ENCODE assay signal across 10 cellular contexts in genomic region chr20:45374101-45374467, GRCh38. TPM values are rescaled to one million over a fixed set of nuclear protein-coding genes. Genes with fewer than 3 reads are reported as not detected.
DNase-seq lines count a peak whose midpoint lies in the region; ATAC-seq and TF ChIP-seq lines count a peak whose summit lies in the region.
"Had no signal": no experiment of that assay in that cellular context is flagged by ENCODE, and none has a peak within 500 bp of the region (broad histone marks: within the 10 kb centered on the region; RNA-seq: fewer than 3 reads in every experiment).

No MANE protein-coding gene starts in this region.

- POLR2A ChIA-PET in AG04450 (lab: Yijun Ruan, JAX) (interaction anchor here (0.6 to 1.3 kb wide), 4 partner anchors 11 to 30 kb away, joined by 3 to 8 read pairs (median 4); partner anchors contain the start of gene SYS1), IMR-90 (lab: Charles Lee; ENCODE audit: unreplicated experiment) (no interaction called here)

- H3K4ac ChIP-seq in IMR-90 (ENCODE audit: low read depth, low read length) = no peak overlapping the region

- no peaks in the 10 kb centered on the region for H3K9me1 ChIP-seq in IMR-90 (ENCODE audit: insufficient read depth, low read length)

- H3K27ac ChIP-seq in AG04450 (ENCODE audit: low read depth, low read length) (no peak overlapping the region), IMR-90 (ENCODE audit: insufficient read depth, low read length) (no peak overlapping the region), coronary artery (peak overlapping the region; percentile 69 to 92)
- H3K27ac ChIP-seq: SJCRH30 had no signal

- peak overlapping the region in 1 of 2 experiments; percentile 53; a peak in 1 of 4 replicates for H4K8ac ChIP-seq in IMR-90 (ENCODE audit: low read depth in 2 of 2, low read length in 2 of 2)

- no peaks in the 10 kb centered on the region for H4K20me1 ChIP-seq in IMR-90 (ENCODE audit: insufficient read depth, low read length)

- no peak overlapping the region for H2BK120ac ChIP-seq in IMR-90 (ENCODE audit: low read depth, low read length)

- H3K36me3 Mint-ChIP-seq in neural crest cell (ENCODE audit: low read depth) = no peaks in the 10 kb centered on the region

- in situ Hi-C loops in IMR-90 (cut with MboI; ENCODE audit: low sequenced_read_pairs) = no loop called here

- H3K27me3 Mint-ChIP-seq in neural crest cell (ENCODE audit: low read depth) = no peaks in the 10 kb centered on the region

- no peak overlapping the region for H4K5ac ChIP-seq in IMR-90 (ENCODE audit: low read depth, low read length)

- H3K4me1 Mint-ChIP-seq in neural crest cell = peaks cover 13% of the 10 kb centered on the region

- no peak overlapping the region for H2BK20ac ChIP-seq in IMR-90 (ENCODE audit: low read depth, low read length)

- no peaks in the 10 kb centered on the region for H3K36me3 ChIP-seq in IMR-90 (ENCODE audit: control insufficient read depth, insufficient read depth, low read length)

- DNase-seq in AG04450 (ENCODE audit: low read depth, low spot score) (no peak), IMR-90 (no peak), coronary artery (ENCODE audit: low spot score) (no peak), neural crest cell (ENCODE audit: low read depth, low spot score) (no peak), dedifferentiated amniotic fluid mesenchymal stem cell (ENCODE audit: extremely low spot score) (no peak), NCI-H748 (lab: John Stamatoyannopoulos, UW; ENCODE audit: unreplicated experiment) (no peak)

- CTCF ChIA-PET in AG04450 (lab: Charles Lee) = interaction anchor here (0.6 to 9.9 kb wide), 37 partner anchors 8 to 595 kb away, joined by 3 to 194 read pairs (median 6); partner anchors contain the start of genes DBNDD2, PIGT, SDC4 and SYS1
- CTCF ChIA-PET in IMR-90 (lab: Yijun Ruan, JAX) = interaction anchor here (0.7 to 3.7 kb wide), 19 partner anchors 9 to 405 kb away, joined by 3 to 38 read pairs (median 4); partner anchors contain the start of gene SYS1

- ATAC-seq in IMR-90 (ENCODE audit: low read depth) (no peak), GM19467 (IDR thresholded peaks at IDR 0.05; ENCODE audit: unreplicated experiment) (no peak), HG03097 (IDR thresholded peaks at IDR 0.05; ENCODE audit: low FRiP score, unreplicated experiment) (no peak)

- H3K79me1 ChIP-seq in IMR-90 (ENCODE audit: low read depth in 1 of 2, low read length in 2 of 2) = no peaks in the 10 kb centered on the region

- no peak overlapping the region for H3K14ac ChIP-seq in IMR-90 (replicated peaks; ENCODE audit: low read depth, low read length)

- peak overlapping the region; percentile 88 for H2AFZ ChIP-seq in IMR-90 (replicated peaks; ENCODE audit: low read length, poor library complexity)

- dilution Hi-C loops in IMR-90 (cut with HindIII; ENCODE audit: low sequenced_read_pairs, unreplicated experiment) = no loop called here

- TF ChIP-seq CTCF in AG04450 (IDR thresholded peaks at IDR 0.05; ENCODE audit: low read depth, low read length) (no peak), IMR-90 (conservative IDR thresholded peaks at IDR 0.05; ENCODE audit: low read depth, low read length) (no peak), coronary artery (IDR thresholded peaks at IDR 0.05) (peak; percentile 5), neural crest cell (conservative IDR thresholded peaks at IDR 0.05) (no peak)

- no TSS peak for BruUV-seq in IMR-90 (replicated peaks; lab: Mats Ljungman, UMichigan)

- 44% methylated on average over 3 of the region's 9 CpGs; no CpG with 5 or more reads in 1 of the 2 experiments for WGBS in IMR-90 (ENCODE audit: extremely low coverage in 2 of 2, insufficient read length in 1 of 2), 2 experiments

- no peak for TF ChIP-seq RAD21 in IMR-90 (IDR thresholded peaks at IDR 0.05; ENCODE audit: low read length)

- peak overlapping the region; percentile 53 for H2AK9ac ChIP-seq in IMR-90 (replicated peaks; ENCODE audit: low read depth, low read length, poor library complexity)

- no peaks in the 10 kb centered on the region for H3K27me3 ChIP-seq in AG04450 (ENCODE audit: control insufficient read depth, insufficient read depth, low read length)
- no peaks in the 10 kb centered on the region for H3K27me3 ChIP-seq in IMR-90 (ENCODE audit: control insufficient read depth, insufficient read depth, low read length)
- H3K27me3 ChIP-seq: SJCRH30 had no signal

- H3K4me3 Mint-ChIP-seq in neural crest cell = peak overlapping the region; percentile 56

- H3K4me3 ChIP-seq in AG04450 (ENCODE audit: low read depth, low read length) (peak overlapping the region; percentile 52), IMR-90 (ENCODE audit: insufficient read depth, low read depth, low read length) (no peak overlapping the region), coronary artery (peak overlapping the region; percentile 73)
- H3K4me3 ChIP-seq: SJCRH30 had no signal

- no peak overlapping the region for H3K27ac Mint-ChIP-seq in neural crest cell (ENCODE audit: unreplicated experiment)

- no peak for TF ChIP-seq POLR2A in IMR-90 (IDR thresholded peaks at IDR 0.05; ENCODE audit: low read depth, low read length)

- H3K9me3 ChIP-seq in AG04450 (ENCODE audit: control insufficient read depth, insufficient read depth, low read length) (no peaks in the 10 kb centered on the region), IMR-90 (ENCODE audit: control insufficient read depth, insufficient read depth, low read length) (no peaks in the 10 kb centered on the region)
- H3K9me3 ChIP-seq: SJCRH30 had no signal

- H3K4me1 ChIP-seq in IMR-90 (ENCODE audit: control insufficient read depth, insufficient read depth, low read length) = no peaks in the 10 kb centered on the region; the same call in 1 of the 2 replicates
- H3K4me1 ChIP-seq: SJCRH30 had no signal

- intact Hi-C loops in IMR-90 (cut with micrococcal nuclease) = loop anchor here (1.0 kb wide), 2 partner anchors 63 to 397 kb away; no protein-coding TSS in a partner anchor

- no peak overlapping the region for H4K91ac ChIP-seq in IMR-90 (ENCODE audit: insufficient read depth, low read depth, low read length)

- H3K4me2 ChIP-seq in IMR-90 (ENCODE audit: low read depth, low read length) = no peak overlapping the region

- H3K56ac ChIP-seq in IMR-90 (ENCODE audit: extremely low read depth, insufficient read depth, low read length) = no peak overlapping the region

- no peak overlapping the region for H3K18ac ChIP-seq in IMR-90 (ENCODE audit: low read depth, low read length)

- no peak overlapping the region for H2BK5ac ChIP-seq in IMR-90 (ENCODE audit: low read depth, low read length, poor library complexity, severe bottlenecking)

- no peak overlapping the region for H2BK15ac ChIP-seq in IMR-90 (ENCODE audit: low read depth, low read length)

- no peaks in the 10 kb centered on the region for H3K9me3 Mint-ChIP-seq in neural crest cell

- H3K9ac ChIP-seq in IMR-90 (ENCODE audit: low read depth, low read length) = no peak overlapping the region

- H2AK5ac ChIP-seq in IMR-90 (ENCODE audit: low read depth, low read length) = no peak overlapping the region

- H3K23ac ChIP-seq in IMR-90 (ENCODE audit: low read depth, low read length) = no peak overlapping the region

TF ChIP-seq in IMR-90, 13 proteins besides CTCF, POLR2A, EP300 and RAD21 (continues in another document):
- TF ChIP-seq, protein P1, sequence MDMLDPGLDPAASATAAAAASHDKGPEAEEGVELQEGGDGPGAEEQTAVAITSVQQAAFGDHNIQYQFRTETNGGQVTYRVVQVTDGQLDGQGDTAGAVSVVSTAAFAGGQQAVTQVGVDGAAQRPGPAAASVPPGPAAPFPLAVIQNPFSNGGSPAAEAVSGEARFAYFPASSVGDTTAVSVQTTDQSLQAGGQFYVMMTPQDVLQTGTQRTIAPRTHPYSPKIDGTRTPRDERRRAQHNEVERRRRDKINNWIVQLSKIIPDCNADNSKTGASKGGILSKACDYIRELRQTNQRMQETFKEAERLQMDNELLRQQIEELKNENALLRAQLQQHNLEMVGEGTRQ (IDR thresholded peaks at IDR 0.05; ENCODE audit: low read depth, low read length) = no peak
- TF ChIP-seq MXI1 (IDR thresholded peaks at IDR 0.05; ENCODE audit: borderline replicate concordance, low read depth, low read length) = no peak

RNA-seq across cellular contexts. Expression of gene TP53TG5, which starts 4.0 kb away (rescaled TPM):
- polyA plus RNA-seq in AG04450 (2011; rRNA removed) = not detected in 2 replicates
- polyA minus RNA-seq in AG04450 (2011; rRNA and poly(A)+ RNA removed) = not detected in 2 replicates
- not detected in 2 replicates for total RNA-seq in IMR-90 (2012; rRNA removed)
- polyA plus RNA-seq in IMR-90 (2012; rRNA removed) = not detected in 2 replicates
- polyA plus RNA-seq in IMR-90 (2012; cell fraction: cytosol; rRNA removed) = not detected in 2 replicates
- not detected in 2 replicates for polyA plus RNA-seq in IMR-90 (2012; cell fraction: nucleus; rRNA removed; ENCODE audit: low replicate concordance)
- not detected in 2 replicates for total RNA-seq in neural crest cell
- total RNA-seq: liver, SJCRH30 had no signal
- polyA plus RNA-seq: liver had no signal

RNA-seq across cellular contexts. Expression of gene SYS1, which starts 11.1 kb away (rescaled TPM):
- polyA plus RNA-seq in AG04450 (2011; rRNA removed) (25.1 and 33.4 TPM in 2 replicates), IMR-90 (2012; rRNA removed) (24.6 and 29.2 TPM in 2 replicates)
- 37.9 and 46.4 TPM in 2 replicates for polyA minus RNA-seq in AG04450 (2011; rRNA and poly(A)+ RNA removed)
- total RNA-seq in IMR-90 (2012; rRNA removed) (12.9 and 16.7 TPM in 2 replicates), neural crest cell (24.6 and 25.7 TPM in 2 replicates)
- 35.1 and 52.6 TPM in 2 replicates for polyA plus RNA-seq in IMR-90 (2012; cell fraction: cytosol; rRNA removed)
- 10.9 and 29.3 TPM in 2 replicates for polyA plus RNA-seq in IMR-90 (2012; cell fraction: nucleus; rRNA removed; ENCODE audit: low replicate concordance)

RNA-seq across cellular contexts. Expression of gene SDC4, which starts 25.9 kb away (rescaled TPM):
- polyA plus RNA-seq in AG04450 (2011; rRNA removed) (177 and 204 TPM in 2 replicates), IMR-90 (2012; rRNA removed) (181 and 203 TPM in 2 replicates)
- 280 and 309 TPM in 2 replicates for polyA minus RNA-seq in AG04450 (2011; rRNA and poly(A)+ RNA removed)
- total RNA-seq in IMR-90 (2012; rRNA removed) (265 and 275 TPM in 2 replicates), neural crest cell (11.4 and 11.5 TPM in 2 replicates)
- polyA plus RNA-seq in IMR-90 (2012; cell fraction: cytosol; rRNA removed) = 183 and 191 TPM in 2 replicates
- 58.2 and 85.3 TPM in 2 replicates for polyA plus RNA-seq in IMR-90 (2012; cell fraction: nucleus; rRNA removed; ENCODE audit: low replicate concordance)

RNA-seq across cellular contexts. Expression of gene DBNDD2, which starts 34.0 kb away (rescaled TPM):
- polyA plus RNA-seq in AG04450 (2011; rRNA removed) = 12.8 and 13.8 TPM in 2 replicates
- polyA minus RNA-seq in AG04450 (2011; rRNA and poly(A)+ RNA removed) = 7.3 and 7.8 TPM in 2 replicates
- total RNA-seq in IMR-90 (2012; rRNA removed) = 1.1 and 1.3 TPM in 2 replicates
- 7.8 and 9.3 TPM in 2 replicates for polyA plus RNA-seq in IMR-90 (2012; rRNA removed)
- 6.7 and 9.8 TPM in 2 replicates for polyA plus RNA-seq in IMR-90 (2012; cell fraction: cytosol; rRNA removed)
- 7.2 and 10.5 TPM in 2 replicates for polyA plus RNA-seq in IMR-90 (2012; cell fraction: nucleus; rRNA removed; ENCODE audit: low replicate concordance)
- total RNA-seq in neural crest cell = 18.1 and 18.2 TPM in 2 replicates

RNA-seq across cellular contexts. Expression of gene PIGT, which starts 41.9 kb away (rescaled TPM):
- polyA plus RNA-seq in AG04450 (2011; rRNA removed) = 114 and 140 TPM in 2 replicates
- 51.4 and 58.4 TPM in 2 replicates for polyA minus RNA-seq in AG04450 (2011; rRNA and poly(A)+ RNA removed)
- 27.2 and 31.2 TPM in 2 replicates for total RNA-seq in IMR-90 (2012; rRNA removed)
- polyA plus RNA-seq in IMR-90 (2012; rRNA removed) = 145 and 168 TPM in 2 replicates
- polyA plus RNA-seq in IMR-90 (2012; cell fraction: cytosol; rRNA removed) = 95.0 and 170 TPM in 2 replicates
- 54.1 and 81.1 TPM in 2 replicates for polyA plus RNA-seq in IMR-90 (2012; cell fraction: nucleus; rRNA removed; ENCODE audit: low replicate concordance)
- total RNA-seq in neural crest cell = 64.8 and 67.4 TPM in 2 replicates

Comparison
In these comparisons a context has a peak if more than half of its experiments do, and no peak if none do; other contexts are left out.
1. H3K27ac ChIP-seq: peak in coronary artery (2 of 2); none in AG04450 (single experiment) and IMR-90 (single experiment).
2. RNA of gene SDC4, which starts 25.9 kb away (total RNA-seq): 265 to 275 TPM in IMR-90; 11.4 to 11.5 TPM in neural crest cell; every median in the first group is over 10 times any median in the second.